ENCODE assay signal across 24 cellular contexts in genomic region chr15:62449638-62450037, GRCh38.
"Had no signal": no experiment of that assay in that cellular context is flagged by ENCODE, and none has a peak within 500 bp of the region (broad histone marks: within the 10 kb centered on the region; RNA-seq: fewer than 3 reads in every experiment).

No MANE protein-coding gene starts in this region.

- H3K4me1 ChIP-seq: body of pancreas, upper lobe of left lung had no signal

- H3K9me3 ChIP-seq: body of pancreas, sigmoid colon, thoracic aorta, upper lobe of left lung had no signal

- H2AFZ ChIP-seq: neural progenitor cell had no signal

- H3K27ac ChIP-seq: body of pancreas, neural progenitor cell, sigmoid colon, upper lobe of left lung had no signal

- H3K9me3 Mint-ChIP-seq: activated CD4-positive, alpha-beta memory T cell treated with anti-CD3 and anti-CD28 coated beads for 36 hours; activated naive CD4-positive, alpha-beta T cell treated with anti-CD3 and anti-CD28 coated beads for 36 hours; activated T-cell treated with anti-CD3 and anti-CD28 coated beads, Interleukin-2, amount 50 U/mL, for 72 hours; naive thymus-derived CD4-positive, alpha-beta T cell; neural progenitor cell had no signal

- H3K9ac ChIP-seq: neural progenitor cell had no signal

- ATAC-seq: activated T-cell treated with anti-CD3 and anti-CD28 coated beads, Interleukin-2, amount 50 U/mL, for 72 hours; body of pancreas; left lobe of liver; naive thymus-derived CD4-positive, alpha-beta T cell; T-helper 17 cell had no signal

- H3K36me3 Mint-ChIP-seq: activated CD4-positive, alpha-beta memory T cell treated with anti-CD3 and anti-CD28 coated beads for 36 hours; naive thymus-derived CD4-positive, alpha-beta T cell; neural progenitor cell had no signal

- H3K27me3 Mint-ChIP-seq: activated CD4-positive, alpha-beta memory T cell treated with anti-CD3 and anti-CD28 coated beads for 36 hours had no signal

- H3K4me3 Mint-ChIP-seq: activated CD4-positive, alpha-beta memory T cell treated with anti-CD3 and anti-CD28 coated beads for 36 hours; activated naive CD4-positive, alpha-beta T cell treated with anti-CD3 and anti-CD28 coated beads for 36 hours; activated T-cell treated with anti-CD3 and anti-CD28 coated beads, Interleukin-2, amount 50 U/mL, for 72 hours; naive thymus-derived CD4-positive, alpha-beta T cell; neural progenitor cell; T-helper 17 cell had no signal

- H3K27me3 ChIP-seq: body of pancreas, neural progenitor cell, sigmoid colon, upper lobe of left lung had no signal

- H3K4me1 Mint-ChIP-seq: naive thymus-derived CD4-positive, alpha-beta T cell; T-helper 17 cell had no signal

- H3K4me2 ChIP-seq: neural progenitor cell, smooth muscle cell had no signal

- DNase-seq: activated CD4-positive, alpha-beta memory T cell treated with anti-CD3 and anti-CD28 coated beads for 36 hours; activated CD4-positive, alpha-beta T cell treated with anti-CD3 and anti-CD28 coated beads for 4 hours; activated CD4-positive, CD25-positive, alpha-beta regulatory T cell; activated effector memory CD4-positive, alpha-beta T cell treated with Interleukin-2 at 50 U/mL for 16 hours; activated naive CD4-positive, alpha-beta T cell treated with anti-CD3 and anti-CD28 coated beads for 36 hours; activated T-cell treated with anti-CD3 and anti-CD28 coated beads, Interleukin-2, amount 50 U/mL, for 72 hours; amygdala; body of pancreas; effector CD4-positive, alpha-beta T cell; foreskin melanocyte; kidney; naive thymus-derived CD4-positive, alpha-beta T cell; posterior cingulate gyrus; sigmoid colon; stimulated activated CD4-positive, alpha-beta T cell treated with anti-CD3 and anti-CD28 coated beads, Interleukin-2, amount 100 ng/mL, for 48 hours; stimulated activated CD8-positive, alpha-beta memory T cell treated with anti-CD3 and anti-CD28 coated beads, Interleukin-4, amount 100 ng/mL, for 48 hours; stimulated activated naive CD4-positive, alpha-beta T cell; T-helper 17 cell; upper lobe of left lung had no signal

- H3K36me3 ChIP-seq: neural progenitor cell, sigmoid colon, thoracic aorta, upper lobe of left lung had no signal

- H3K4me3 ChIP-seq: body of pancreas, lung, neural progenitor cell, sigmoid colon, smooth muscle cell, thoracic aorta, upper lobe of left lung had no signal

- H3K27ac Mint-ChIP-seq: activated CD4-positive, alpha-beta memory T cell treated with anti-CD3 and anti-CD28 coated beads for 36 hours; activated naive CD4-positive, alpha-beta T cell treated with anti-CD3 and anti-CD28 coated beads for 36 hours; activated T-cell treated with anti-CD3 and anti-CD28 coated beads, Interleukin-2, amount 50 U/mL, for 72 hours; neural progenitor cell; T-helper 17 cell had no signal
